8 cellular contexts compared by ENCODE assay signal in the genomic region with DNA sequence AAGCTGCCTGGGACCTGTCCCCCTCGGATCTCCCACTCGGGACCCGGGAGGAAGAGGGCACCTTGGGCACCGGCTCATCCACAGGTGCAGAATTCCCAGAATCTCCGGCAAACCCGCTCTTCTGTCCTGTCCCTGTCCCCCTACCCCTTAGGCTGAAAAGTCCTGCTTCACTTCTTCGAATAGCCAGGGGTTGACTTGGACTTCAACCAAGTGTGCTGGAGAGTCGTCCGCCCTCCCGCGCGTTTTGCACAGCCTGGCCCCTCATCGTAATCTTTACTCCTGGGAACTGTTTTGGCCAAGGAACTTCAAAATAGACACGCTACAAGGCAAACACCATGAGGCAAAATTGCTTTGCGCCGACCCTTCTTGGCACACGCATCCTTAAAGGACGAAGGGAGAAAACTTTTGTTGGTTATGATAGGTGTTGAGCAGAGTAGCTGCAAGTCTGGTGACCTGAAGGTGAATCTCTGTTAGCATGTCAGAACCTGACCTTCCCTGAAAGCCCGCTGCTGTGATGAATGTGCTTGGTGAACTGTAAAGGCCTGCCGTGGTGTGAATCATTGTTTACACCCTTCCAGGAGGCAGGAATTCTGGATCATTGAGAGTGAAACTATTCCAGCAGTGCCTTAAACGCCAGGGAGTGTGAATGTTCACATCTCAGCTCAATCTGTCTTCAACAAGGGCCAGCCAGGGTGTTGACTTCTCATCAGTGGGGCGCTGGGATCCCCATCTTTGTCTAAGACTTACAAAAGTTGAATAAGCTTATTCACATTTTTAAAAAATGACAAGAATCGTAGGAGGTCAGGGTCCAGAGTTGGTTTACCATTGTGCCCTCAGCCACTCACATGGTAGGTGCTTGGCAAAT. TPM values are rescaled to one million over a fixed set of nuclear protein-coding genes. Genes with fewer than 3 reads are reported as not detected.
DNase-seq lines count a peak whose midpoint lies in the region; ATAC-seq, FAIRE-seq and TF ChIP-seq lines count a peak whose summit lies in the region.

No MANE protein-coding gene starts in this region.

- no peak overlapping the region for H4K91ac ChIP-seq in H1 (replicated peaks; ENCODE audit: insufficient read length, low read length)

- H3K4me1 Mint-ChIP-seq in T-helper 1 cell treated with Interleukin-12 subunit alpha and Interleukin-12 subunit beta and Interleukin-4 antibody, amounts not matched to agents 30 μg/mL and 1 μg/mL, for 36 hours (ENCODE audit: low read depth) = peaks cover 3% of the 10 kb centered on the region
- no peaks in the 10 kb centered on the region for H3K4me1 Mint-ChIP-seq in nephron

- H3K27me3 Mint-ChIP-seq in T-helper 1 cell treated with Interleukin-12 subunit alpha and Interleukin-12 subunit beta and Interleukin-4 antibody, amounts not matched to agents 30 μg/mL and 1 μg/mL, for 36 hours (ENCODE audit: low read depth) = peaks cover 45% of the 10 kb centered on the region
- peaks cover 53% of the 10 kb centered on the region for H3K27me3 Mint-ChIP-seq in nephron (ENCODE audit: low read depth)

- H2AFZ ChIP-seq in H1 (ENCODE audit: low read length) = peak overlapping the region; percentile 66

- no peaks in the 10 kb centered on the region for H3K36me3 Mint-ChIP-seq in T-helper 1 cell treated with Interleukin-12 subunit alpha and Interleukin-12 subunit beta and Interleukin-4 antibody, amounts not matched to agents 30 μg/mL and 1 μg/mL, for 36 hours (ENCODE audit: low read depth)
- no peaks in the 10 kb centered on the region for H3K36me3 Mint-ChIP-seq in nephron (ENCODE audit: low read depth)

- H3K56ac ChIP-seq in H1 (replicated peaks; ENCODE audit: insufficient read length, low read depth, low read length) = no peak overlapping the region

- 49% methylated on average over 21 of the region's 23 CpGs; no CpG with 5 or more reads in 1 of the 2 experiments for WGBS in H1 (ENCODE audit: extremely low coverage in 1 of 2, insufficient coverage in 1 of 2, insufficient read length in 1 of 2, insufficient replicate concordance in 2 of 2, low coverage in 1 of 2, low lambda C conversion rate in 2 of 2, missing lambda C conversion rate in 1 of 2), 2 experiments

- peak overlapping the region; percentile 51 to 75 (median 62) for H3K4me3 ChIP-seq in H1 (ENCODE audit: extremely low read depth in 1 of 4, insufficient read depth in 2 of 4, low read depth in 3 of 4, low read length in 4 of 4)

- DNase-seq in T-helper 1 cell (no peak), NCI-H345 treated with DMSO at 0.1 percent for 48 hours (lab: John Stamatoyannopoulos, UW; ENCODE audit: unreplicated experiment) (peak; percentile 44), H1 (ENCODE audit: low read depth in 1 of 2, low spot score in 2 of 2) (peak in 1 of 2 experiments; percentile 61), NCI-H128 (lab: John Stamatoyannopoulos, UW; ENCODE audit: unreplicated experiment) (no peak)
- no peak for DNase-seq in effector CD4-positive, alpha-beta T cell

- H4K8ac ChIP-seq in H1 (ENCODE audit: extremely low read depth, insufficient read depth, low read length) = peak overlapping the region; percentile 64; the same call in 1 of the 2 replicates

- peak overlapping the region; percentile 71 for H3K4me3 Mint-ChIP-seq in T-helper 1 cell treated with Interleukin-12 subunit alpha and Interleukin-12 subunit beta and Interleukin-4 antibody, amounts not matched to agents 30 μg/mL and 1 μg/mL, for 36 hours
- peak overlapping the region; percentile 86 to 93 (median 93) for H3K4me3 Mint-ChIP-seq in nephron

- no peaks in the 10 kb centered on the region for H3K9me3 Mint-ChIP-seq in T-helper 1 cell treated with Interleukin-12 subunit alpha and Interleukin-12 subunit beta and Interleukin-4 antibody, amounts not matched to agents 30 μg/mL and 1 μg/mL, for 36 hours
- peaks cover 18% of the 10 kb centered on the region for H3K9me3 Mint-ChIP-seq in nephron

- no peak for FAIRE-seq in H1 (lab: Jason Lieb, UNC)

- peaks cover 0 to 3% of the 10 kb centered on the region in 2 experiments; a peak in 1 of 4 replicates for H3K9me3 ChIP-seq in H1 (ENCODE audit: insufficient read depth in 2 of 2, low read depth in 1 of 2, low read length in 1 of 2)

- no peak overlapping the region for H3K23ac ChIP-seq in H1 (ENCODE audit: insufficient read length)

- TF ChIP-seq CTCF in H1 (IDR thresholded peaks at IDR 0.05; ENCODE audit: control extremely low read depth in 1 of 3, insufficient read depth in 1 of 3, low read depth in 1 of 3, low read length in 3 of 3) = no peak
- no peak for TF ChIP-seq CTCF in nephron (IDR thresholded peaks at IDR 0.05; ENCODE audit: unreplicated experiment in 3 of 3)

- H3K9ac ChIP-seq in H1 (replicated peaks in 1 of 4; ENCODE audit: extremely low read depth in 1 of 4, low read depth in 3 of 4, low read length in 3 of 4) = no peak overlapping the region

- peaks cover 0 to 11% (median 9%) of the 10 kb centered on the region in 4 experiments; a peak in 4 of 7 replicates for H3K4me1 ChIP-seq in H1 (replicated peaks in 1 of 4; ENCODE audit: control insufficient read depth in 3 of 4, insufficient read depth in 4 of 4, low read length in 3 of 4)

- peak overlapping the region; percentile 65 for H3K18ac ChIP-seq in H1 (ENCODE audit: extremely low read depth, low read length)

- no peaks in the 10 kb centered on the region for H3K79me1 ChIP-seq in H1 (ENCODE audit: low read depth, low read length)

- H4K5ac ChIP-seq in H1 (ENCODE audit: insufficient read length, low read depth, low read length) = no peak overlapping the region

- 0 out of 2 replicates have a peak overlapping the region, but pooled peaks have one; percentile 43 for H2BK12ac ChIP-seq in H1 (ENCODE audit: low read depth, low read length)

- H3K27ac ChIP-seq in H1 (ENCODE audit: low read depth, low read length) = no peak overlapping the region

- no peak overlapping the region for H3K27ac Mint-ChIP-seq in T-helper 1 cell treated with Interleukin-12 subunit alpha and Interleukin-12 subunit beta and Interleukin-4 antibody, amounts not matched to agents 30 μg/mL and 1 μg/mL, for 36 hours
- peak overlapping the region in 1 of 3 experiments; percentile 12 for H3K27ac Mint-ChIP-seq in nephron

- H2BK120ac ChIP-seq in H1 (replicated peaks; ENCODE audit: low read depth, low read length) = no peak overlapping the region

- no peak for TF ChIP-seq RAD21 in H1 (IDR thresholded peaks at IDR 0.05 in 1 of 2, conservative IDR thresholded peaks at IDR 0.05 in 1 of 2; ENCODE audit: low read depth in 2 of 2, low read length in 2 of 2)

- H2BK20ac ChIP-seq in H1 (ENCODE audit: low read length) = no peak overlapping the region

- no peak for ATAC-seq in HG03025 (IDR thresholded peaks at IDR 0.05; ENCODE audit: low FRiP score, unreplicated experiment)

- H2BK5ac ChIP-seq in H1 (ENCODE audit: low read depth, low read length) = 0 out of 2 replicates have a peak overlapping the region, but pooled peaks have one; percentile 9

- CTCF ChIA-PET in H1 (lab: Charles Lee; ENCODE audit: partially characterized antibody) = interaction anchor here (0.6 to 1.0 kb wide), 2 partner anchors 31 to 274 kb away, joined by 3 read pairs; no protein-coding TSS in a partner anchor

- no peak overlapping the region for H2BK15ac ChIP-seq in H1 (ENCODE audit: low read length)

- POLR2A ChIA-PET in H1 (lab: Charles Lee; ENCODE audit: partially characterized antibody) = no interaction called here

- H3K23me2 ChIP-seq in H1 (ENCODE audit: low read depth, low read length) = peaks cover 7% of the 10 kb centered on the region; the same call in 1 of the 2 replicates

- H2AK5ac ChIP-seq in H1 (ENCODE audit: low read depth, low read length) = no peak overlapping the region

- H3K14ac ChIP-seq in H1 (ENCODE audit: insufficient read length) = no peak overlapping the region

- H3K27me3 ChIP-seq in H1 (replicated peaks in 1 of 4; ENCODE audit: control insufficient read depth in 3 of 4, extremely low read depth in 1 of 4, insufficient read depth in 3 of 4, low read length in 3 of 4) = peaks cover 0 to 14% (median 7%) of the 10 kb centered on the region in 4 experiments; a peak in 5 of 7 replicates

- no peak for TF ChIP-seq EP300 in H1 (IDR thresholded peaks at IDR 0.05; ENCODE audit: borderline replicate concordance in 1 of 2, low read depth in 2 of 2, low read length in 2 of 2)

- no peaks in the 10 kb centered on the region for H4K20me1 ChIP-seq in H1 (replicated peaks in 1 of 2; ENCODE audit: control insufficient read depth in 1 of 2, insufficient read depth in 2 of 2, low read length in 2 of 2)

- H3K4me2 ChIP-seq in H1 (ENCODE audit: insufficient read depth in 1 of 2, low read depth in 2 of 2, low read length in 2 of 2) = peak overlapping the region; percentile 73 to 79

- no peak for TF ChIP-seq POLR2A in H1 (IDR thresholded peaks at IDR 0.05; ENCODE audit: control extremely low read depth in 1 of 2, low read depth in 2 of 2, low read length in 2 of 2)

- H3K36me3 ChIP-seq in H1 (ENCODE audit: control insufficient read depth in 2 of 4, insufficient read depth in 4 of 4, low read length in 3 of 4) = peaks cover 0 to 8% (median 2%) of the 10 kb centered on the region in 4 experiments; a peak in 2 of 8 replicates

- H3K79me2 ChIP-seq in H1 (ENCODE audit: control insufficient read depth in 1 of 2, insufficient read depth in 2 of 2, low read length in 2 of 2) = peaks cover 6 to 38% of the 10 kb centered on the region in 2 experiments

- no peak overlapping the region for H3K4ac ChIP-seq in H1 (replicated peaks; ENCODE audit: insufficient read length, low read depth, low read length)

TF ChIP-seq in H1, 55 proteins besides CTCF, POLR2A, EP300 and RAD21 (continues in another document):
- TF ChIP-seq, protein P1, sequence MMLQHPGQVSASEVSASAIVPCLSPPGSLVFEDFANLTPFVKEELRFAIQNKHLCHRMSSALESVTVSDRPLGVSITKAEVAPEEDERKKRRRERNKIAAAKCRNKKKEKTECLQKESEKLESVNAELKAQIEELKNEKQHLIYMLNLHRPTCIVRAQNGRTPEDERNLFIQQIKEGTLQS (IDR thresholded peaks at IDR 0.05; ENCODE audit: insufficient read depth, low read depth, low read length) = no peak
- TF ChIP-seq KDM4A (IDR thresholded peaks at IDR 0.05; ENCODE audit: low read depth, low read length, severe bottlenecking) = peak; percentile 28
- no peak for TF ChIP-seq NANOG (IDR thresholded peaks at IDR 0.05; ENCODE audit: insufficient read depth, low read depth, low read length, poor library complexity, severe bottlenecking)
- no peak for TF ChIP-seq YY1 (IDR thresholded peaks at IDR 0.05; ENCODE audit: low read depth, low read length)
- no peak for TF ChIP-seq TAF1 (IDR thresholded peaks at IDR 0.05; ENCODE audit: low read depth, low read length)
- no peak for TF ChIP-seq CHD1 (IDR thresholded peaks at IDR 0.05; ENCODE audit: low read depth, low read length)

RNA-seq across cellular contexts. Expression of gene RAPGEF5, which starts 0.6 kb away (rescaled TPM):
- total RNA-seq in H1 (2021; fragmentation: NEBNext Ultra II Directional; extraction: Animal tissue kit (Norgen Biotek cat#: 25700)) = 22.1 and 22.9 TPM in 2 replicates
- 2.4 and 4.4 TPM in 2 replicates for polyA plus RNA-seq in H1 (2011; rRNA removed)
- polyA plus RNA-seq in H1 (2011; cell fraction: cytosol; rRNA removed) = 3.9 TPM
- polyA plus RNA-seq in H1 (2011; cell fraction: nucleus; rRNA removed) = 7.7 TPM
- 6.0 to 7.7 TPM (median 6.6 TPM) in 4 replicates for polyA plus RNA-seq in H1 (2012, experiment 1 of 2)
- 0.41 TPM for polyA plus RNA-seq in H1 (2012, experiment 2 of 2)
- 7.0 TPM for polyA plus RNA-seq in H1 (2013, experiment 1 of 2)
- 6.5 TPM for polyA plus RNA-seq in H1 (2013, experiment 2 of 2)
- 22.0 and 36.0 TPM in 2 replicates for polyA minus RNA-seq in H1 (2011; rRNA and poly(A)+ RNA removed)
- polyA minus RNA-seq in H1 (2011; cell fraction: cytosol; rRNA and poly(A)+ RNA removed) = 19.2 TPM
- 75.5 TPM for polyA minus RNA-seq in H1 (2011; cell fraction: nucleus; rRNA and poly(A)+ RNA removed)
